8 cellular contexts compared by ENCODE assay signal in genomic region chr15:41603941-41604660, GRCh38. TPM values are rescaled to one million over a fixed set of nuclear protein-coding genes. Genes with fewer than 3 reads are reported as not detected.
DNase-seq lines count a peak whose midpoint lies in the region; ATAC-seq lines count a peak whose summit lies in the region.

No MANE protein-coding gene starts in this region.

- H3K36me3 ChIP-seq in HUES48 (ENCODE audit: control insufficient read depth, insufficient read depth, low read length): no peaks in the 10 kb centered on the region
- no peaks in the 10 kb centered on the region for H3K36me3 ChIP-seq in neuronal stem cell (replicated peaks in 1 of 2; ENCODE audit: control insufficient read depth in 2 of 2, insufficient read depth in 2 of 2, low read length in 2 of 2)

- ATAC-seq in HG03196 (IDR thresholded peaks at IDR 0.05; ENCODE audit: unreplicated experiment): no peak

- H3K4me2 ChIP-seq in neuronal stem cell (ENCODE audit: insufficient read depth, low read length, poor library complexity, severe bottlenecking): no peak overlapping the region

- H3K4me1 ChIP-seq in HUES48 (ENCODE audit: control insufficient read depth, insufficient read depth, low read length): peaks cover 4% of the 10 kb centered on the region
- peaks cover 0 to 1% of the 10 kb centered on the region in 2 donors for H3K4me1 ChIP-seq in neuronal stem cell (ENCODE audit: control insufficient read depth in 2 of 2, insufficient read depth in 1 of 2, low read depth in 1 of 2, low read length in 2 of 2)

- no peaks in the 10 kb centered on the region for H3K27me3 ChIP-seq in HUES48 (ENCODE audit: control insufficient read depth, insufficient read depth, low read length)
- peaks cover 0 to 3% (median 0%) of the 10 kb centered on the region in 3 experiments for H3K27me3 ChIP-seq in neuronal stem cell (ENCODE audit: control insufficient read depth in 3 of 3, insufficient read depth in 3 of 3, low read depth in 1 of 3, low read length in 3 of 3)

- H2AK5ac ChIP-seq in neuronal stem cell (ENCODE audit: low read depth, low read length): no peak overlapping the region

- no peak overlapping the region for H3K23ac ChIP-seq in neuronal stem cell (ENCODE audit: low read depth, low read length, poor library complexity)

- no peaks in the 10 kb centered on the region for H3K79me1 ChIP-seq in neuronal stem cell (ENCODE audit: low read depth, low read length)

- H3K18ac ChIP-seq in neuronal stem cell (ENCODE audit: low read length): no peak overlapping the region

- H3K4me3 ChIP-seq in HUES48 (ENCODE audit: low read depth, low read length) (peak overlapping the region; percentile 33), neuronal stem cell (ENCODE audit: low read length in 2 of 2) (no peak overlapping the region)

- H3K4ac ChIP-seq in neuronal stem cell (ENCODE audit: low read length): no peak overlapping the region

- H2AFZ ChIP-seq in neuronal stem cell (ENCODE audit: low read length): peak overlapping the region; percentile 75

- no peak overlapping the region for H2BK12ac ChIP-seq in neuronal stem cell (ENCODE audit: low read length)

- H4K8ac ChIP-seq in neuronal stem cell (ENCODE audit: low read depth, low read length): no peak overlapping the region

- DNase-seq in D341Med (ENCODE audit: low spot score): peak; percentile 82
- peak; percentile 61 for DNase-seq in RPMI8226
- peak; percentile 24 for DNase-seq in activated T-helper 9 cell treated with anti-CD3 and anti-CD28 coated beads, Interleukin-2, amount 50 U/mL, for 16 hours (ENCODE audit: low read depth)
- peak; percentile 67 for DNase-seq in fibroblast of the conjunctiva (ENCODE audit: low read depth)
- peak; percentile 47 for DNase-seq in neuronal stem cell (ENCODE audit: low spot score)

- no peak overlapping the region for H4K91ac ChIP-seq in neuronal stem cell (ENCODE audit: low read depth, low read length, poor library complexity)

- H3K14ac ChIP-seq in neuronal stem cell (ENCODE audit: low read length): no peak overlapping the region

- no peak overlapping the region for H3K9ac ChIP-seq in HUES48 (ENCODE audit: low read depth, low read length)
- no peak overlapping the region for H3K9ac ChIP-seq in neuronal stem cell (ENCODE audit: low read depth, low read length, poor library complexity)

- no peak overlapping the region for H2BK5ac ChIP-seq in neuronal stem cell (ENCODE audit: low read length)

- H3K27ac ChIP-seq in HUES48 (ENCODE audit: low read depth, low read length) (no peak overlapping the region), neuronal stem cell (replicated peaks; ENCODE audit: low read length) (no peak overlapping the region), temporal lobe (ENCODE audit: low read depth, low read length) (peak overlapping the region; percentile 12)

- no peak overlapping the region for H2BK120ac ChIP-seq in neuronal stem cell (ENCODE audit: low read depth, low read length)

- H2BK15ac ChIP-seq in neuronal stem cell (ENCODE audit: low read length): no peak overlapping the region

- H3K9me3 ChIP-seq in HUES48 (ENCODE audit: control insufficient read depth, insufficient read depth, low read length) (no peaks in the 10 kb centered on the region), neuronal stem cell (replicated peaks in 1 of 2; ENCODE audit: control insufficient read depth in 2 of 2, insufficient read depth in 1 of 2, low read depth in 1 of 2, low read length in 2 of 2) (no peaks in the 10 kb centered on the region)

- no CpG with 5 or more reads among the region's 12 CpGs for WGBS in neuronal stem cell (ENCODE audit: extremely low coverage in 2 of 2, insufficient read length in 2 of 2, insufficient replicate concordance in 1 of 2), 2 donors

RNA-seq across cellular contexts. Expression of gene TYRO3, which starts 45.1 kb away (rescaled TPM):
- polyA plus RNA-seq in neuronal stem cell (2013, experiment 1 of 2): 121 TPM
- 118 TPM for polyA plus RNA-seq in neuronal stem cell (2013, experiment 2 of 2)
- total RNA-seq in temporal lobe: 10.3 TPM

RNA-seq across cellular contexts. Expression of gene MGA, which starts 56.1 kb away (rescaled TPM):
- polyA plus RNA-seq in neuronal stem cell (2013, experiment 1 of 2): 9.4 TPM
- 9.0 TPM for polyA plus RNA-seq in neuronal stem cell (2013, experiment 2 of 2)
- total RNA-seq in temporal lobe: 53.4 TPM

Comparison
In these comparisons a context has a peak if more than half of its experiments do, and no peak if none do; other contexts are left out.
1. DNase-seq: peak in every context shown above with its lines; median percentile 82 in D341Med; 67 in fibroblast of the conjunctiva; 61 in RPMI8226; 47 in neuronal stem cell; 24 in activated T-helper 9 cell treated with anti-CD3 and anti-CD28 coated beads, Interleukin-2, amount 50 U/mL, for 16 hours.